In the genomic region with DNA sequence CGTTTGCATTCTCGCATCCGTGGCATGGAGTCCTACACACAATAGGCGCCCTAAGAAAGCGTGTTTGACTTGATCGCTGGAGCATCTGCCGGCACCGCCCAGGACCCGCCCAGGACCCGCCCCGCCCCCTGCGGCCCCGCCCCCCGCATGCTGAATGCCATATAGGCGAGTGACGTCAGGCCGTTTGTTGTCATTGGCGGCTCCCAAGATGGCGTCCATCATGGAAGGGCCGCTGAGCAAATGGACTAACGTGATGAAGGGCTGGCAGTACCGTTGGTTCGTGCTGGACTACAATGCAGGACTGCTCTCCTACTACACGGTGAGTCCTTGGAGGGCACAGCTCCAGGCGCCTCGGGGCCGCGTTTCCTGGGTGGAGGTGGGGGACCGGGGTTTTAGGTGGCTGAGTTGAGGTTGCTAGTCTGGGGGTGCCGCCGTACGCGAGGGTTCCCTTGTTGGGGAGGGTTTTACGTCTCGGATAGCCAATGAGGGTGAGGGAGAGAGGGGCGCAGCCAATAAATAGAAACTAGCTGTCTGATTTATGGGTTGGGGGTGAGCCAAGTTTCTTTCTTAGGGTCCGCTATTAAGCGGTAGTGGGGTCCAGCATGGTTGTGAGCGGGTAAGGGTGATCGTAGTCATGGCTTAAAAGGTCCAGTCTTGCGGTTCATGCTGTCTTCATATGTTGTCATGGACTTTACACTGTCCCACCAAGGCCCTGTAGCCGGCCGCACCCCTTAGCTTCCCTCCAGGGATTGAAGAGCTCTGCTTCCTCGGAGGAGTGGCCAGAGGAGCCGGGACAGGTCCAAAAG, we compare ENCODE assay signal across 8 cellular contexts. TPM values are rescaled to one million over a fixed set of nuclear protein-coding genes. Genes with fewer than 3 reads are reported as not detected.
DNase-seq lines count a peak whose midpoint lies in the region; ATAC-seq and TF ChIP-seq lines count a peak whose summit lies in the region.

A gene with protein sequence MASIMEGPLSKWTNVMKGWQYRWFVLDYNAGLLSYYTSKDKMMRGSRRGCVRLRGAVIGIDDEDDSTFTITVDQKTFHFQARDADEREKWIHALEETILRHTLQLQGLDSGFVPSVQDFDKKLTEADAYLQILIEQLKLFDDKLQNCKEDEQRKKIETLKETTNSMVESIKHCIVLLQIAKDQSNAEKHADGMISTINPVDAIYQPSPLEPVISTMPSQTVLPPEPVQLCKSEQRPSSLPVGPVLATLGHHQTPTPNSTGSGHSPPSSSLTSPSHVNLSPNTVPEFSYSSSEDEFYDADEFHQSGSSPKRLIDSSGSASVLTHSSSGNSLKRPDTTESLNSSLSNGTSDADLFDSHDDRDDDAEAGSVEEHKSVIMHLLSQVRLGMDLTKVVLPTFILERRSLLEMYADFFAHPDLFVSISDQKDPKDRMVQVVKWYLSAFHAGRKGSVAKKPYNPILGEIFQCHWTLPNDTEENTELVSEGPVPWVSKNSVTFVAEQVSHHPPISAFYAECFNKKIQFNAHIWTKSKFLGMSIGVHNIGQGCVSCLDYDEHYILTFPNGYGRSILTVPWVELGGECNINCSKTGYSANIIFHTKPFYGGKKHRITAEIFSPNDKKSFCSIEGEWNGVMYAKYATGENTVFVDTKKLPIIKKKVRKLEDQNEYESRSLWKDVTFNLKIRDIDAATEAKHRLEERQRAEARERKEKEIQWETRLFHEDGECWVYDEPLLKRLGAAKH (plus strand): TSS at position 190 of the 806 bp plus-strand sequence. CDS start 19 bp downstream, at position 209.

- H3K27ac Mint-ChIP-seq in activated naive CD4-positive, alpha-beta T cell treated with anti-CD3 and anti-CD28 coated beads for 36 hours: peak within 1 kb of the TSS; percentile 89

- no peaks in the 10 kb centered on the region for H3K27me3 Mint-ChIP-seq in activated naive CD4-positive, alpha-beta T cell treated with anti-CD3 and anti-CD28 coated beads for 36 hours (ENCODE audit: low read depth)

- H3K4me1 Mint-ChIP-seq in activated naive CD4-positive, alpha-beta T cell treated with anti-CD3 and anti-CD28 coated beads for 36 hours (ENCODE audit: low read depth): peaks cover 25% of the 10 kb centered on the region

- intact Hi-C loops in activated naive CD4-positive, alpha-beta T cell treated with anti-CD3 and anti-CD28 coated beads for 36 hours (cut with micrococcal nuclease): loop anchor here (1.0 to 5.0 kb wide), 8 partner anchors 9 to 650 kb away; partner anchors contain the start of genes BTF3L4, NRDC, RNF11 and TXNDC12

- peak; percentile 51 for TF ChIP-seq POLR2A in NB4 (IDR thresholded peaks at IDR 0.05; ENCODE audit: extremely low read depth, insufficient read length)
- TF ChIP-seq POLR2A in gastroesophageal sphincter (IDR thresholded peaks at IDR 0.05): peak; percentile 30 to 32

- peak within 1 kb of the TSS; percentile 98 for H3K4me3 Mint-ChIP-seq in activated naive CD4-positive, alpha-beta T cell treated with anti-CD3 and anti-CD28 coated beads for 36 hours

- 0% methylated on average over 15 to 24 of the region's 45 CpGs for WGBS in gastroesophageal sphincter (ENCODE audit: low coverage in 1 of 2), 2 donors

- DNase-seq in GF-D8 (lab: John Stamatoyannopoulos, UW): peak; percentile 71
- peak; percentile 71 for DNase-seq in HFF-Myc (ENCODE audit: extremely low read depth, low read depth)
- DNase-seq in NB4 (ENCODE audit: low read depth): peak; percentile 91
- peak; percentile 88 for DNase-seq in SK-N-DZ (ENCODE audit: low spot score)
- peak; percentile 94 for DNase-seq in activated naive CD4-positive, alpha-beta T cell treated with anti-CD3 and anti-CD28 coated beads for 36 hours
- DNase-seq in nucleus accumbens (lab: John Stamatoyannopoulos, UW): peak in 55 of 56 donors; percentile 62 to 95 (median 88)
- peak; percentile 88 for DNase-seq in superior temporal gyrus (ENCODE audit: extremely low spot score)

- H3K36me3 Mint-ChIP-seq in activated naive CD4-positive, alpha-beta T cell treated with anti-CD3 and anti-CD28 coated beads for 36 hours (ENCODE audit: low read depth): peaks cover 1% of the 10 kb centered on the region

- no peaks in the 10 kb centered on the region for H3K9me3 Mint-ChIP-seq in activated naive CD4-positive, alpha-beta T cell treated with anti-CD3 and anti-CD28 coated beads for 36 hours

- no peak for TF ChIP-seq EP300 in gastroesophageal sphincter (IDR thresholded peaks at IDR 0.05)

- CTCF ChIA-PET in activated naive CD4-positive, alpha-beta T cell treated with anti-CD3 and anti-CD28 coated beads for 36 hours (lab: Charles Lee): interaction anchor here (0.5 to 0.6 kb wide), 2 partner anchors 10 to 57 kb away, joined by 4 to 6 read pairs; no protein-coding TSS in a partner anchor

- no peaks in the 10 kb centered on the region for H3K27me3 ChIP-seq in gastroesophageal sphincter

- no peaks in the 10 kb centered on the region for H3K36me3 ChIP-seq in gastroesophageal sphincter

- no peak for TF ChIP-seq CTCF in HFF-Myc (IDR thresholded peaks at IDR 0.05; ENCODE audit: low read depth, low read length, missing control alignments)
- TF ChIP-seq CTCF in NB4 (IDR thresholded peaks at IDR 0.05; ENCODE audit: low read depth, low read length): no peak
- no peak for TF ChIP-seq CTCF in gastroesophageal sphincter (IDR thresholded peaks at IDR 0.05)

- H3K9me3 ChIP-seq in gastroesophageal sphincter: no peaks in the 10 kb centered on the region

- H3K4me1 ChIP-seq in gastroesophageal sphincter: peaks cover 3 to 75% (median 7%) of the 10 kb centered on the region in 3 donors

- ATAC-seq in gastroesophageal sphincter: peak; percentile 94

- H3K4me3 ChIP-seq in HFF-Myc (replicated peaks; ENCODE audit: low read depth, low read length): peak within 1 kb of the TSS; percentile 72
- H3K4me3 ChIP-seq in NB4 (ENCODE audit: low read depth, low read length): peak within 1 kb of the TSS; percentile 95
- peak within 1 kb of the TSS; percentile 67 to 97 for H3K4me3 ChIP-seq in gastroesophageal sphincter

- H3K27ac ChIP-seq in gastroesophageal sphincter: peak within 1 kb of the TSS; percentile 86 to 94 (median 90)

RNA-seq across cellular contexts. Expression of the gene that starts here (rescaled TPM):
- polyA plus RNA-seq in SK-N-DZ (2014; cell fraction: cytosol; rRNA removed): 97.1 and 101 TPM in 2 replicates
- 51.2 and 62.5 TPM in 2 replicates for polyA plus RNA-seq in SK-N-DZ (2014; cell fraction: nucleus; rRNA removed)
- 10 to 100 TPM; 38.2 to 40.7 TPM for total RNA-seq in activated naive CD4-positive, alpha-beta T cell treated with anti-CD3 and anti-CD28 coated beads for 36 hours
- 100 to 1,000 TPM in 1 of 4 donors, 10 to 100 TPM in 3; 56.9 to 110 (median 78.3) TPM for total RNA-seq in gastroesophageal sphincter

Comparison
In these comparisons a context has a peak if more than half of its experiments do, and no peak if none do; other contexts are left out.
1. Peak in every context shown above with its lines: DNase-seq, ATAC-seq, H3K4me3 ChIP-seq and H3K27ac ChIP-seq.